Comparison of ENCODE assay signal across 27 cellular contexts in genomic region chr11:127390465-127390864, GRCh38.
"Had no signal": no experiment of that assay in that cellular context is flagged by ENCODE, and none has a peak within 500 bp of the region (broad histone marks: within the 10 kb centered on the region; RNA-seq: fewer than 3 reads in every experiment).

No MANE protein-coding gene starts in this region.

- DNase-seq: islet precursor cell; left lung; lower lobe of right lung; mammary epithelial cell; mesenchymal stem cell; naive B cell; natural killer cell; nephron progenitor cell; occipital lobe; psoas muscle; right lobe of liver; stimulated activated CD4-positive, alpha-beta T cell treated with anti-CD3 and anti-CD28 coated beads, Interleukin-1b, Interleukin-23, amount 100 ng/mL, for 48 hours; stimulated activated CD4-positive, alpha-beta T cell treated with anti-CD3 and anti-CD28 coated beads, Interleukin-2, amount 100 ng/mL, for 48 hours; stimulated activated CD4-positive, alpha-beta T cell treated with anti-CD3 and anti-CD28 coated beads, Interleukin-4, amount 100 ng/mL, for 4 hours; stimulated activated CD8-positive, alpha-beta memory T cell treated with anti-CD3 and anti-CD28 coated beads, Interleukin-4, amount 100 ng/mL, for 48 hours; stimulated activated naive CD4-positive, alpha-beta T cell treated with Interleukin-2 at 50 U/mL for 16 hours; stimulated activated naive CD8-positive, alpha-beta T cell treated with anti-CD3 and anti-CD28 coated beads, Interleukin-15, amount 100 ng/mL, for 72 hours; substantia nigra; uterus had no signal

- ATAC-seq: left lung; lower lobe of right lung; natural killer cell; psoas muscle; right lobe of liver; stimulated activated memory B cell treated with anti-CD40 and anti-IgM and Interleukin-4, amounts not matched to agents 10 μg/mL and 1 μg/mL and 100 μg/mL, for 72 hours; stimulated activated naive CD8-positive, alpha-beta T cell treated with anti-CD3 and anti-CD28 coated beads, Interleukin-15, amount 100 ng/mL, for 72 hours had no signal

- H3K27me3 ChIP-seq: left lung, neural progenitor cell, neutrophil, right lobe of liver, tibial nerve, uterus had no signal

- H3K9me3 Mint-ChIP-seq: type B pancreatic cell had no signal

- H3K4me3 Mint-ChIP-seq: mesothelial cell of epicardium; naive B cell; natural killer cell; nephron progenitor cell; stimulated activated memory B cell treated with anti-CD40 and anti-IgM and Interleukin-4, amounts not matched to agents 10 μg/mL and 1 μg/mL and 100 μg/mL, for 72 hours; stimulated activated naive CD8-positive, alpha-beta T cell treated with anti-CD3 and anti-CD28 coated beads, Interleukin-15, amount 100 ng/mL, for 72 hours; type B pancreatic cell had no signal

- H3K4me3 ChIP-seq: left lung, lower lobe of right lung, neural progenitor cell, psoas muscle, right lobe of liver, smooth muscle cell, tibial nerve, uterus had no signal

- H3K4me1 ChIP-seq: left lung, lower lobe of right lung, parathyroid adenoma, psoas muscle, right lobe of liver, tibial nerve, uterus had no signal

- H3K4me1 Mint-ChIP-seq: mesothelial cell of epicardium; naive B cell; natural killer cell; stimulated activated memory B cell treated with anti-CD40 and anti-IgM and Interleukin-4, amounts not matched to agents 10 μg/mL and 1 μg/mL and 100 μg/mL, for 72 hours; stimulated activated naive CD8-positive, alpha-beta T cell treated with anti-CD3 and anti-CD28 coated beads, Interleukin-15, amount 100 ng/mL, for 72 hours had no signal

- H3K27ac ChIP-seq: left lung, lower lobe of right lung, neural progenitor cell, neutrophil, parathyroid adenoma, psoas muscle, right lobe of liver, tibial nerve, uterus had no signal

- H3K27ac Mint-ChIP-seq: mesothelial cell of epicardium; naive B cell; natural killer cell; nephron progenitor cell; neural progenitor cell; stimulated activated memory B cell treated with anti-CD40 and anti-IgM and Interleukin-4, amounts not matched to agents 10 μg/mL and 1 μg/mL and 100 μg/mL, for 72 hours; stimulated activated naive CD8-positive, alpha-beta T cell treated with anti-CD3 and anti-CD28 coated beads, Interleukin-15, amount 100 ng/mL, for 72 hours; type B pancreatic cell had no signal

- H3K36me3 ChIP-seq: left lung, lower lobe of right lung, neural progenitor cell, neutrophil, right lobe of liver, tibial nerve, uterus had no signal

- H3K9me3 ChIP-seq: left lung, lower lobe of right lung, neutrophil, psoas muscle, right lobe of liver, tibial nerve, uterus had no signal

- H3K27me3 Mint-ChIP-seq: naive B cell; stimulated activated memory B cell treated with anti-CD40 and anti-IgM and Interleukin-4, amounts not matched to agents 10 μg/mL and 1 μg/mL and 100 μg/mL, for 72 hours; stimulated activated naive CD8-positive, alpha-beta T cell treated with anti-CD3 and anti-CD28 coated beads, Interleukin-15, amount 100 ng/mL, for 72 hours had no signal

- H3K36me3 Mint-ChIP-seq: mesothelial cell of epicardium; naive B cell; natural killer cell; neural progenitor cell; stimulated activated memory B cell treated with anti-CD40 and anti-IgM and Interleukin-4, amounts not matched to agents 10 μg/mL and 1 μg/mL and 100 μg/mL, for 72 hours; type B pancreatic cell had no signal
